In the genomic region with DNA sequence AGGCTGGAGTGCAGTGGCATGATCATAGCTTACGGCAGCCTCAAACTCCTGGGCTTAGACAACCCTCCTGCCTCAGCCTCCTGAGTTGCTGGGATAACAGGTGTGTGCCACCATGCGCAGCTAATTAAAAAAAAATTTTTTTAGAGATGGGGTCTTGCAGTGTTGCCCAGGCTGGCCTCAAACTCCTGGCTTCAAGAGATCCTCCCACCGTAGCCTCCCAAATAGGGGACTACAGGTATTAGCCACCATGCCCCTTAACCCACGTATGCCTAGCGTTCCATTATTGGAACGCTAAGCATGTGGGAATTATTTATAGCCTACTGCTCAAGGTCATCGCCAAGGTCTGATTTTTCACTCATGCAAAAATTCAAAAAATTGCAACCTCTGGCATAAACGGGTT, we compare ENCODE assay signal across 31 cellular contexts.
"Had no signal": no experiment of that assay in that cellular context is flagged by ENCODE, and none has a peak within 500 bp of the region (broad histone marks: within the 10 kb centered on the region; RNA-seq: fewer than 3 reads in every experiment).

No MANE protein-coding gene starts in this region.

- ATAC-seq: natural killer cell; psoas muscle; right cardiac atrium; sciatic nerve; stimulated activated memory B cell treated with anti-CD40 and anti-IgM and Interleukin-4, amounts not matched to agents 10 μg/mL and 1 μg/mL and 100 μg/mL, for 72 hours; stimulated activated naive CD8-positive, alpha-beta T cell treated with anti-CD3 and anti-CD28 coated beads, Interleukin-15, amount 100 ng/mL, for 72 hours; stimulated activated naive CD8-positive, alpha-beta T cell treated with anti-CD3 and anti-CD28 coated beads, Interleukin-15, Interleukin-2, amounts not matched to agents 100 U/mL and 50 U/mL, for 24 hours; upper lobe of right lung had no signal

- H3K27ac Mint-ChIP-seq: natural killer cell; nephron; neural progenitor cell; progenitor cell of endocrine pancreas; stimulated activated memory B cell treated with anti-CD40 and anti-IgM and Interleukin-4, amounts not matched to agents 10 μg/mL and 1 μg/mL and 100 μg/mL, for 72 hours; stimulated activated naive CD8-positive, alpha-beta T cell treated with anti-CD3 and anti-CD28 coated beads, Interleukin-15, amount 100 ng/mL, for 72 hours; type B pancreatic cell had no signal

- H3K4me1 Mint-ChIP-seq: nephron; neural progenitor cell; stimulated activated memory B cell treated with anti-CD40 and anti-IgM and Interleukin-4, amounts not matched to agents 10 μg/mL and 1 μg/mL and 100 μg/mL, for 72 hours had no signal

- H3K4me1 ChIP-seq: neural progenitor cell, parathyroid adenoma, psoas muscle, spleen, suprapubic skin, testis, tibial artery, upper lobe of right lung, uterus had no signal

- H3K27me3 ChIP-seq: neural progenitor cell, ovary, spleen, suprapubic skin, testis, tibial artery, transverse colon, upper lobe of right lung, uterus had no signal

- H3K27me3 Mint-ChIP-seq: progenitor cell of endocrine pancreas; stimulated activated memory B cell treated with anti-CD40 and anti-IgM and Interleukin-4, amounts not matched to agents 10 μg/mL and 1 μg/mL and 100 μg/mL, for 72 hours; stimulated activated naive CD8-positive, alpha-beta T cell treated with anti-CD3 and anti-CD28 coated beads, Interleukin-15, amount 100 ng/mL, for 72 hours; type B pancreatic cell had no signal

- DNase-seq: natural killer cell; occipital lobe; ovary; posterior cingulate gyrus; psoas muscle; right cardiac atrium; spleen; stimulated activated CD4-positive, alpha-beta T cell treated with anti-CD3 and anti-CD28 coated beads, Interleukin-12 subunit alpha, Interleukin-12 subunit beta, amount 100 ng/mL, for 4 hours; stimulated activated CD4-positive, alpha-beta T cell treated with anti-CD3 and anti-CD28 coated beads, Interleukin-1b, Interleukin-23, amount 100 ng/mL, for 48 hours; stimulated activated CD4-positive, alpha-beta T cell treated with anti-CD3 and anti-CD28 coated beads, Interleukin-4, amount 100 ng/mL, for 1 hour; stimulated activated CD4-positive, alpha-beta T cell treated with anti-CD3 and anti-CD28 coated beads, Interleukin-4, amount 100 ng/mL, for 4 hours; stimulated activated CD8-positive, alpha-beta memory T cell treated with anti-CD3 and anti-CD28 coated beads, Interleukin-4, amount 100 ng/mL, for 48 hours; stimulated activated naive CD4-positive, alpha-beta T cell; stimulated activated naive CD8-positive, alpha-beta T cell treated with anti-CD3 and anti-CD28 coated beads, Interleukin-15, amount 100 ng/mL, for 72 hours; stimulated activated naive CD8-positive, alpha-beta T cell treated with anti-CD3 and anti-CD28 coated beads, Interleukin-15, Interleukin-2, amounts not matched to agents 100 U/mL and 50 U/mL, for 24 hours; substantia nigra; testis; tibial artery; transverse colon; upper lobe of right lung; uterus had no signal

- H3K4me3 ChIP-seq: neural progenitor cell, ovary, psoas muscle, skin epidermis, smooth muscle cell, spleen, suprapubic skin, testis, tibial artery, transverse colon, upper lobe of right lung, uterus had no signal

- H3K79me2 ChIP-seq: parathyroid adenoma had no signal

- H2AFZ ChIP-seq: neural progenitor cell, parathyroid adenoma had no signal

- H3K9me3 Mint-ChIP-seq: natural killer cell; nephron; neural progenitor cell; stimulated activated memory B cell treated with anti-CD40 and anti-IgM and Interleukin-4, amounts not matched to agents 10 μg/mL and 1 μg/mL and 100 μg/mL, for 72 hours; stimulated activated naive CD8-positive, alpha-beta T cell treated with anti-CD3 and anti-CD28 coated beads, Interleukin-15, amount 100 ng/mL, for 72 hours; type B pancreatic cell had no signal

- H3K27ac ChIP-seq: neural progenitor cell, ovary, parathyroid adenoma, psoas muscle, skin epidermis, spleen, suprapubic skin, testis, tibial artery, transverse colon, upper lobe of right lung, uterus had no signal

- H3K9ac ChIP-seq: neural progenitor cell, parathyroid adenoma had no signal

- H3K36me3 Mint-ChIP-seq: natural killer cell; stimulated activated memory B cell treated with anti-CD40 and anti-IgM and Interleukin-4, amounts not matched to agents 10 μg/mL and 1 μg/mL and 100 μg/mL, for 72 hours; type B pancreatic cell had no signal

- H3K4me3 Mint-ChIP-seq: natural killer cell; nephron; neural progenitor cell; stimulated activated memory B cell treated with anti-CD40 and anti-IgM and Interleukin-4, amounts not matched to agents 10 μg/mL and 1 μg/mL and 100 μg/mL, for 72 hours; stimulated activated naive CD8-positive, alpha-beta T cell treated with anti-CD3 and anti-CD28 coated beads, Interleukin-15, amount 100 ng/mL, for 72 hours; type B pancreatic cell had no signal

- H3K9me3 ChIP-seq: ovary, psoas muscle, suprapubic skin, testis, tibial artery, transverse colon, upper lobe of right lung, uterus had no signal

- H3K4me2 ChIP-seq: neural progenitor cell, smooth muscle cell had no signal

- H3K36me3 ChIP-seq: neural progenitor cell, ovary, spleen, suprapubic skin, tibial artery, transverse colon, upper lobe of right lung, uterus had no signal
